In genomic region chr16:29812754-29813643, GRCh38 we compare ENCODE assay signal across 6 cellular contexts. TPM values are rescaled to one million over a fixed set of nuclear protein-coding genes. Genes with fewer than 3 reads are reported as not detected.
DNase-seq lines count a peak whose midpoint lies in the region; ATAC-seq and TF ChIP-seq lines count a peak whose summit lies in the region.

No MANE protein-coding gene starts in this region.

- H3K27me3 Mint-ChIP-seq in CD8-positive, alpha-beta memory T cell: peaks cover 0 to 5% of the 10 kb centered on the region in 2 donors
- peaks cover 0 to 23% (median 0%) of the 10 kb centered on the region in 5 donors for H3K27me3 Mint-ChIP-seq in naive thymus-derived CD4-positive, alpha-beta T cell

- intact Hi-C loops in ascending aorta (cut with DNase I): loop anchor here (10.0 kb wide), 1 partner anchor 562 kb away; the partner anchor contains the start of genes MYL11 and TBC1D10B
- intact Hi-C loops in naive thymus-derived CD4-positive, alpha-beta T cell (cut with micrococcal nuclease): loop anchor here in 1 of 2 donors (10.0 kb wide), 1 partner anchor 218 kb away; no protein-coding TSS in a partner anchor

- DNase-seq in CD8-positive, alpha-beta memory T cell: no peak
- no peak for DNase-seq in ascending aorta (ENCODE audit: low spot score in 2 of 2)
- no peak for DNase-seq in naive thymus-derived CD4-positive, alpha-beta T cell
- DNase-seq in LoVo (ENCODE audit: low spot score): no peak

- H3K4me3 ChIP-seq in CD8-positive, alpha-beta memory T cell (ENCODE audit: low read length): no peak overlapping the region
- H3K4me3 ChIP-seq in ascending aorta: peak overlapping the region; percentile 66 to 70
- H3K4me3 ChIP-seq in naive thymus-derived CD4-positive, alpha-beta T cell (ENCODE audit: low read length): no peak overlapping the region

- ATAC-seq in naive thymus-derived CD4-positive, alpha-beta T cell: no peak
- ATAC-seq in GM21576 (IDR thresholded peaks at IDR 0.05; ENCODE audit: unreplicated experiment): no peak
- ATAC-seq in HG02759 (IDR thresholded peaks at IDR 0.05; ENCODE audit: unreplicated experiment): no peak

- peak overlapping the region; percentile 75 to 96 (median 91) for H3K4me3 Mint-ChIP-seq in CD8-positive, alpha-beta memory T cell
- peak overlapping the region; percentile 71 to 96 (median 90) for H3K4me3 Mint-ChIP-seq in naive thymus-derived CD4-positive, alpha-beta T cell

- peaks cover 5% of the 10 kb centered on the region for H3K36me3 ChIP-seq in CD8-positive, alpha-beta memory T cell (ENCODE audit: insufficient read depth, low read length)
- peaks cover 14 to 21% of the 10 kb centered on the region in 2 donors for H3K36me3 ChIP-seq in ascending aorta
- H3K36me3 ChIP-seq in naive thymus-derived CD4-positive, alpha-beta T cell (ENCODE audit: control insufficient read depth in 2 of 3, insufficient read depth in 3 of 3, low read length in 3 of 3): peaks cover 0 to 16% (median 8%) of the 10 kb centered on the region in 3 experiments

- H3K4me1 ChIP-seq in CD8-positive, alpha-beta memory T cell (ENCODE audit: insufficient read depth, low read length): peaks cover 60% of the 10 kb centered on the region
- H3K4me1 ChIP-seq in ascending aorta: peaks cover 15 to 64% of the 10 kb centered on the region in 2 donors
- H3K4me1 ChIP-seq in naive thymus-derived CD4-positive, alpha-beta T cell (ENCODE audit: control insufficient read depth in 2 of 2, insufficient read depth in 2 of 2, low read length in 2 of 2): peaks cover 44 to 50% of the 10 kb centered on the region in 2 donors

- POLR2A ChIA-PET in CD8-positive, alpha-beta memory T cell (lab: Charles Lee): interaction anchor here (0.8 to 1.2 kb wide), 3 partner anchors 9 to 80 kb away, joined by 4 to 6 read pairs (median 5); partner anchors contain the start of gene KIF22
- POLR2A ChIA-PET in naive thymus-derived CD4-positive, alpha-beta T cell (lab: Charles Lee): interaction anchor here (0.9 to 4.0 kb wide), 9 partner anchors 8 to 253 kb away, joined by 3 to 28 read pairs (median 4); partner anchors contain the start of genes ALDOA, KIF22 and MVP

- CTCF ChIA-PET in CD8-positive, alpha-beta memory T cell (lab: Charles Lee): interaction anchor here (1.6 to 1.8 kb wide), 2 partner anchors 35 to 83 kb away, joined by 4 to 6 read pairs; no protein-coding TSS in a partner anchor
- CTCF ChIA-PET in naive thymus-derived CD4-positive, alpha-beta T cell (lab: Charles Lee): no interaction called here

- no peak for TF ChIP-seq CTCF in ascending aorta (IDR thresholded peaks at IDR 0.05)

- no peaks in the 10 kb centered on the region for H3K9me3 ChIP-seq in CD8-positive, alpha-beta memory T cell (ENCODE audit: low read length)
- H3K9me3 ChIP-seq in ascending aorta: no peaks in the 10 kb centered on the region
- no peaks in the 10 kb centered on the region for H3K9me3 ChIP-seq in naive thymus-derived CD4-positive, alpha-beta T cell (ENCODE audit: control insufficient read depth in 2 of 3, low read length in 3 of 3)

- H3K9me3 Mint-ChIP-seq in CD8-positive, alpha-beta memory T cell: peaks cover 0 to 2% (median 0%) of the 10 kb centered on the region in 5 donors
- peaks cover 0 to 7% (median 0%) of the 10 kb centered on the region in 11 donors for H3K9me3 Mint-ChIP-seq in naive thymus-derived CD4-positive, alpha-beta T cell

- peaks cover 53 to 79% (median 59%) of the 10 kb centered on the region in 3 donors for H3K4me1 Mint-ChIP-seq in CD8-positive, alpha-beta memory T cell
- peaks cover 31 to 75% (median 61%) of the 10 kb centered on the region in 7 donors for H3K4me1 Mint-ChIP-seq in naive thymus-derived CD4-positive, alpha-beta T cell

- H3K27me3 ChIP-seq in CD8-positive, alpha-beta memory T cell (ENCODE audit: insufficient read depth, low read length, poor library complexity, severe bottlenecking): no peaks in the 10 kb centered on the region
- no peaks in the 10 kb centered on the region for H3K27me3 ChIP-seq in ascending aorta
- H3K27me3 ChIP-seq in naive thymus-derived CD4-positive, alpha-beta T cell (ENCODE audit: control insufficient read depth in 2 of 2, insufficient read depth in 2 of 2, low read length in 2 of 2): no peaks in the 10 kb centered on the region

- peak overlapping the region in 7 of 8 donors; percentile 56 to 98 (median 63) for H3K27ac Mint-ChIP-seq in CD8-positive, alpha-beta memory T cell
- H3K27ac Mint-ChIP-seq in naive thymus-derived CD4-positive, alpha-beta T cell: peak overlapping the region in 5 of 9 donors; percentile 14 to 80 (median 22)

- no peak overlapping the region for H3K27ac ChIP-seq in CD8-positive, alpha-beta memory T cell (ENCODE audit: low read depth, low read length)
- peak overlapping the region; percentile 88 to 94 for H3K27ac ChIP-seq in ascending aorta
- no peak overlapping the region for H3K27ac ChIP-seq in naive thymus-derived CD4-positive, alpha-beta T cell (ENCODE audit: low read depth, low read length)

- peaks cover 4 to 31% (median 5%) of the 10 kb centered on the region in 3 donors for H3K36me3 Mint-ChIP-seq in CD8-positive, alpha-beta memory T cell
- peaks cover 0 to 30% (median 4%) of the 10 kb centered on the region in 5 donors for H3K36me3 Mint-ChIP-seq in naive thymus-derived CD4-positive, alpha-beta T cell

RNA-seq across cellular contexts. Expression of gene PRRT2, which starts 1.0 kb away (rescaled TPM):
- 1 to 10 TPM; 1.2 to 1.3 TPM for total RNA-seq in CD8-positive, alpha-beta memory T cell
- 0.18 TPM for polyA plus RNA-seq in CD8-positive, alpha-beta memory T cell
- total RNA-seq in ascending aorta: 5.0 TPM
- 1 to 10 TPM; 1.9 to 4.6 (median 2.8) TPM for total RNA-seq in naive thymus-derived CD4-positive, alpha-beta T cell
- under 1 TPM in 1 of 2 donors, not detected in 1; 0.07 TPM for polyA plus RNA-seq in naive thymus-derived CD4-positive, alpha-beta T cell

RNA-seq across cellular contexts. Expression of gene PAGR1, which starts 3.0 kb away (rescaled TPM):
- total RNA-seq in CD8-positive, alpha-beta memory T cell: 10 to 100 TPM; 41.9 to 44.3 TPM
- 53.1 TPM for polyA plus RNA-seq in CD8-positive, alpha-beta memory T cell
- 54.3 TPM for total RNA-seq in ascending aorta
- total RNA-seq in naive thymus-derived CD4-positive, alpha-beta T cell: 10 to 100 TPM; 17.5 to 42.0 (median 25.7) TPM
- 10 to 100 TPM; 54.0 to 62.6 TPM for polyA plus RNA-seq in naive thymus-derived CD4-positive, alpha-beta T cell

RNA-seq across cellular contexts. Expression of gene MAZ, which starts 6.7 kb away (rescaled TPM):
- 100 to 1,000 TPM; 455 to 478 TPM for total RNA-seq in CD8-positive, alpha-beta memory T cell
- polyA plus RNA-seq in CD8-positive, alpha-beta memory T cell: 85.7 TPM
- 146 TPM for total RNA-seq in ascending aorta
- 100 to 1,000 TPM; 192 to 424 (median 259) TPM for total RNA-seq in naive thymus-derived CD4-positive, alpha-beta T cell
- 10 to 100 TPM; 36.9 to 44.5 TPM for polyA plus RNA-seq in naive thymus-derived CD4-positive, alpha-beta T cell

RNA-seq across cellular contexts. Expression of gene MVP, which starts 7.3 kb away (rescaled TPM):
- total RNA-seq in CD8-positive, alpha-beta memory T cell: 10 to 100 TPM; 54.5 to 55.4 TPM
- 155 TPM for polyA plus RNA-seq in CD8-positive, alpha-beta memory T cell
- total RNA-seq in ascending aorta: 244 TPM
- 100 to 1,000 TPM; 130 to 221 (median 150) TPM for total RNA-seq in naive thymus-derived CD4-positive, alpha-beta T cell
- polyA plus RNA-seq in naive thymus-derived CD4-positive, alpha-beta T cell: 100 to 1,000 TPM; 118 to 183 TPM

RNA-seq across cellular contexts. Expression of gene KIF22, which starts 22.4 kb away (rescaled TPM):
- 100 to 1,000 TPM; 118 to 131 TPM for total RNA-seq in CD8-positive, alpha-beta memory T cell
- polyA plus RNA-seq in CD8-positive, alpha-beta memory T cell: 61.2 TPM
- total RNA-seq in ascending aorta: 28.6 TPM
- total RNA-seq in naive thymus-derived CD4-positive, alpha-beta T cell: 100 to 1,000 TPM in 1 of 5 experiments, 10 to 100 TPM in 4; 62.5 to 141 (median 81.3) TPM
- 10 to 100 TPM; 36.9 to 50.7 TPM for polyA plus RNA-seq in naive thymus-derived CD4-positive, alpha-beta T cell

Comparison
In these comparisons a context has a peak if more than half of its experiments do, and no peak if none do; other contexts are left out.
1. H3K27ac ChIP-seq: peak in ascending aorta (2 of 2); none in CD8-positive, alpha-beta memory T cell (single experiment) and naive thymus-derived CD4-positive, alpha-beta T cell (single experiment).
2. H3K4me3 ChIP-seq: peak in ascending aorta (2 of 2); none in CD8-positive, alpha-beta memory T cell (single experiment) and naive thymus-derived CD4-positive, alpha-beta T cell (single experiment).